20 cellular contexts compared by ENCODE assay signal in genomic region chr15:70125605-70126004, GRCh38. TPM values are rescaled to one million over a fixed set of nuclear protein-coding genes. Genes with fewer than 3 reads are reported as not detected.
DNase-seq lines count a peak whose midpoint lies in the region; ATAC-seq, FAIRE-seq and TF ChIP-seq lines count a peak whose summit lies in the region.
"Had no signal": no experiment of that assay in that cellular context is flagged by ENCODE, and none has a peak within 500 bp of the region (broad histone marks: within the 10 kb centered on the region; RNA-seq: fewer than 3 reads in every experiment).

No MANE protein-coding gene starts in this region.

- TF ChIP-seq RAD21 in H1 (IDR thresholded peaks at IDR 0.05 in 1 of 2, conservative IDR thresholded peaks at IDR 0.05 in 1 of 2; ENCODE audit: low read depth in 2 of 2, low read length in 2 of 2), result no peak

- H4K8ac ChIP-seq in H1 (ENCODE audit: extremely low read depth, insufficient read depth, low read length), result no peak overlapping the region

- H2BK12ac ChIP-seq in H1 (ENCODE audit: low read depth, low read length), result no peak overlapping the region

- no peak overlapping the region for H3K4me2 ChIP-seq in H1 (ENCODE audit: insufficient read depth in 1 of 2, low read depth in 2 of 2, low read length in 2 of 2)
- H3K4me2 ChIP-seq: PC-9, SK-N-SH had no signal

- no peak overlapping the region for H4K91ac ChIP-seq in H1 (replicated peaks; ENCODE audit: insufficient read length, low read length)

- ATAC-seq in GM18511 (IDR thresholded peaks at IDR 0.05; ENCODE audit: unreplicated experiment), result peak; percentile 57
- ATAC-seq in HG02642 (IDR thresholded peaks at IDR 0.05; ENCODE audit: poor library complexity, unreplicated experiment), result no peak
- ATAC-seq in HG03460 (IDR thresholded peaks at IDR 0.05; ENCODE audit: unreplicated experiment), result no peak
- ATAC-seq: Right ventricle myocardium inferior had no signal

- peak overlapping the region; percentile 43; the same call in 1 of the 2 replicates for H2BK20ac ChIP-seq in H1 (ENCODE audit: low read length)

- no peak overlapping the region for H3K56ac ChIP-seq in H1 (replicated peaks; ENCODE audit: insufficient read length, low read depth, low read length)

- no peak overlapping the region for H3K27ac Mint-ChIP-seq in HFFc6
- H3K27ac Mint-ChIP-seq: H9, IgD-negative memory B cell had no signal

- DNase-seq in NCI-H146 (lab: John Stamatoyannopoulos, UW) (peak; percentile 33), NCI-H146 treated with DMSO at 0.1 percent for 48 hours (lab: John Stamatoyannopoulos, UW; ENCODE audit: unreplicated experiment) (no peak), NCI-H187 treated with DMSO at 0.1 percent for 48 hours (lab: John Stamatoyannopoulos, UW) (peak; percentile 12), H1 (ENCODE audit: low read depth in 1 of 2, low spot score in 2 of 2) (no peak), HFFc6 (no peak)
- DNase-seq: Caco-2, H9, NCI-H1092, NCI-H2029 treated with DMSO at 0.1 percent for 48 hours, NCI-H2227 treated with DMSO at 0.1 percent for 48 hours, NCI-H748 treated with DMSO at 0.1 percent for 48 hours, PC-9, SK-N-SH had no signal

- H2AK5ac ChIP-seq in H1 (ENCODE audit: low read depth, low read length), result 0 out of 2 replicates have a peak overlapping the region, but pooled peaks have one; percentile 19

- H3K4me1 Mint-ChIP-seq in HFFc6 (ENCODE audit: low read depth), result peaks cover 8% of the 10 kb centered on the region
- H3K4me1 Mint-ChIP-seq: H9 had no signal

- no peak overlapping the region for H3K18ac ChIP-seq in H1 (ENCODE audit: extremely low read depth, low read length)

- H3K4me3 ChIP-seq in H1 (ENCODE audit: extremely low read depth in 1 of 4, insufficient read depth in 2 of 4, low read depth in 3 of 4, low read length in 4 of 4), result no peak overlapping the region
- H3K4me3 ChIP-seq: PC-9 had no signal

- POLR2A ChIA-PET in H1 (lab: Charles Lee; ENCODE audit: partially characterized antibody), result interaction anchor here (1.0 to 1.1 kb wide), 2 partner anchors 10 to 35 kb away, joined by 3 read pairs; no protein-coding TSS in a partner anchor

- H3K27me3 Mint-ChIP-seq in HFFc6 (ENCODE audit: insufficient read depth), result peaks cover 42% of the 10 kb centered on the region

- H3K4me1 ChIP-seq in H1 (replicated peaks in 1 of 4; ENCODE audit: control insufficient read depth in 3 of 4, insufficient read depth in 4 of 4, low read length in 3 of 4), result no peaks in the 10 kb centered on the region

- no peak for TF ChIP-seq POLR2A in H1 (IDR thresholded peaks at IDR 0.05; ENCODE audit: control extremely low read depth in 1 of 2, low read depth in 2 of 2, low read length in 2 of 2)

- no peaks in the 10 kb centered on the region for H3K36me3 Mint-ChIP-seq in HFFc6 (ENCODE audit: low read depth)
- H3K36me3 Mint-ChIP-seq: IgD-negative memory B cell had no signal

- H3K27ac ChIP-seq in H1 (ENCODE audit: low read depth, low read length), result no peak overlapping the region
- H3K27ac ChIP-seq: PC-9 had no signal

- no peak overlapping the region for H4K5ac ChIP-seq in H1 (ENCODE audit: insufficient read length, low read depth, low read length)

- no peak overlapping the region for H3K4ac ChIP-seq in H1 (replicated peaks; ENCODE audit: insufficient read length, low read depth, low read length)

- no peaks in the 10 kb centered on the region for H3K9me3 Mint-ChIP-seq in HFFc6
- H3K9me3 Mint-ChIP-seq: H9 had no signal

- no peak overlapping the region for H3K14ac ChIP-seq in H1 (ENCODE audit: insufficient read length)

- no peaks in the 10 kb centered on the region for H3K23me2 ChIP-seq in H1 (ENCODE audit: low read depth, low read length)

- no peaks in the 10 kb centered on the region for H3K36me3 ChIP-seq in H1 (ENCODE audit: control insufficient read depth in 2 of 4, insufficient read depth in 4 of 4, low read length in 3 of 4)

- no peak overlapping the region for H2AFZ ChIP-seq in H1 (ENCODE audit: low read length)
- H2AFZ ChIP-seq: PC-9 had no signal

- no peak overlapping the region for H2BK120ac ChIP-seq in H1 (replicated peaks; ENCODE audit: low read depth, low read length)

- no peak overlapping the region for H3K23ac ChIP-seq in H1 (ENCODE audit: insufficient read length)

- H3K9me3 ChIP-seq in H1 (ENCODE audit: insufficient read depth in 2 of 2, low read depth in 1 of 2, low read length in 1 of 2), result no peaks in the 10 kb centered on the region
- H3K9me3 ChIP-seq: Caco-2, SK-N-SH had no signal

- H3K9ac ChIP-seq in H1 (replicated peaks in 1 of 4; ENCODE audit: extremely low read depth in 1 of 4, low read depth in 3 of 4, low read length in 3 of 4), result no peak overlapping the region
- H3K9ac ChIP-seq: SK-N-SH had no signal

- TF ChIP-seq CTCF in H1 (IDR thresholded peaks at IDR 0.05; ENCODE audit: control extremely low read depth in 1 of 3, insufficient read depth in 1 of 3, low read depth in 1 of 3, low read length in 3 of 3), result no peak
- no peak for TF ChIP-seq CTCF in HFFc6 (IDR thresholded peaks at IDR 0.05)

- no peaks in the 10 kb centered on the region for H4K20me1 ChIP-seq in H1 (replicated peaks in 1 of 2; ENCODE audit: control insufficient read depth in 1 of 2, insufficient read depth in 2 of 2, low read length in 2 of 2)

- no peak for TF ChIP-seq EP300 in H1 (IDR thresholded peaks at IDR 0.05; ENCODE audit: borderline replicate concordance in 1 of 2, low read depth in 2 of 2, low read length in 2 of 2)

- no peak for FAIRE-seq in H1 (lab: Jason Lieb, UNC)
- FAIRE-seq: G401.6 had no signal

- no peaks in the 10 kb centered on the region for H3K79me2 ChIP-seq in H1 (ENCODE audit: control insufficient read depth in 1 of 2, insufficient read depth in 2 of 2, low read length in 2 of 2)

- no peak overlapping the region for H3K4me3 Mint-ChIP-seq in HFFc6
- H3K4me3 Mint-ChIP-seq: CD14-positive monocyte, H9, IgD-negative memory B cell had no signal

- H3K27me3 ChIP-seq in H1 (replicated peaks in 1 of 4; ENCODE audit: control insufficient read depth in 3 of 4, extremely low read depth in 1 of 4, insufficient read depth in 3 of 4, low read length in 3 of 4), result no peaks in the 10 kb centered on the region

- no peak overlapping the region for H2BK5ac ChIP-seq in H1 (ENCODE audit: low read depth, low read length)

- CTCF ChIA-PET in H1 (lab: Charles Lee; ENCODE audit: partially characterized antibody), result interaction anchor here (0.7 to 1.3 kb wide), 2 partner anchors 57 to 647 kb away, joined by 3 read pairs; no protein-coding TSS in a partner anchor

- H3K79me1 ChIP-seq in H1 (ENCODE audit: low read depth, low read length), result no peaks in the 10 kb centered on the region

- WGBS in H1 (ENCODE audit: extremely low coverage in 1 of 2, insufficient coverage in 1 of 2, insufficient read length in 1 of 2, insufficient replicate concordance in 2 of 2, low coverage in 1 of 2, low lambda C conversion rate in 2 of 2, missing lambda C conversion rate in 1 of 2), 2 experiments, result 86% methylated on average over 5 of the region's 5 CpGs; no CpG with 5 or more reads in 1 of the 2 experiments

- no peak overlapping the region; the same call in 1 of the 2 replicates for H2BK15ac ChIP-seq in H1 (ENCODE audit: low read length)

TF ChIP-seq in H1, 55 proteins besides CTCF, POLR2A, EP300 and RAD21:
- TF ChIP-seq RXRA (IDR thresholded peaks at IDR 0.05; ENCODE audit: insufficient read depth, low read depth, low read length), result no peak

RNA-seq across cellular contexts. Expression of gene TLE3, which starts 27.9 kb away (rescaled TPM):
- 61.2 and 67.5 TPM in 2 replicates for total RNA-seq in H1 (2021; fragmentation: NEBNext Ultra II Directional; extraction: Animal tissue kit (Norgen Biotek cat#: 25700))
- polyA plus RNA-seq in H1 (2011; rRNA removed), result 25.1 and 50.3 TPM in 2 replicates
- polyA plus RNA-seq in H1 (2011; cell fraction: cytosol; rRNA removed), result 33.9 TPM
- polyA plus RNA-seq in H1 (2011; cell fraction: nucleus; rRNA removed), result 74.7 TPM
- 51.9 to 54.9 TPM (median 54.2 TPM) in 4 replicates for polyA plus RNA-seq in H1 (2012, experiment 1 of 2)
- polyA plus RNA-seq in H1 (2012, experiment 2 of 2), result 50.8 TPM
- 27.6 TPM for polyA plus RNA-seq in H1 (2013, experiment 1 of 2)
- 25.2 TPM for polyA plus RNA-seq in H1 (2013, experiment 2 of 2)
- polyA minus RNA-seq in H1 (2011; rRNA and poly(A)+ RNA removed), result 68.7 and 75.5 TPM in 2 replicates
- polyA minus RNA-seq in H1 (2011; cell fraction: cytosol; rRNA and poly(A)+ RNA removed), result 62.8 TPM
- polyA minus RNA-seq in H1 (2011; cell fraction: nucleus; rRNA and poly(A)+ RNA removed), result 101 TPM
- total RNA-seq in HFFc6 (2021; fragmentation: NEBNext Ultra II Directional; extraction: Animal tissue kit (Norgen Biotek cat#: 25700)), result 10 to 100 TPM in 4 of 6 experiments, 1 to 10 TPM in 2; 6.0 to 17.6 (median 13.8) TPM

Comparison
In these comparisons a context has a peak if more than half of its experiments do, and no peak if none do; other contexts are left out.
1. DNase-seq: peak in NCI-H146 (single experiment) and NCI-H187 treated with DMSO at 0.1 percent for 48 hours (single experiment); none in NCI-H146 treated with DMSO at 0.1 percent for 48 hours (single experiment), H1 (0 of 2) and HFFc6 (single experiment).